1 cellular context compared by ENCODE assay signal in the genomic region with DNA sequence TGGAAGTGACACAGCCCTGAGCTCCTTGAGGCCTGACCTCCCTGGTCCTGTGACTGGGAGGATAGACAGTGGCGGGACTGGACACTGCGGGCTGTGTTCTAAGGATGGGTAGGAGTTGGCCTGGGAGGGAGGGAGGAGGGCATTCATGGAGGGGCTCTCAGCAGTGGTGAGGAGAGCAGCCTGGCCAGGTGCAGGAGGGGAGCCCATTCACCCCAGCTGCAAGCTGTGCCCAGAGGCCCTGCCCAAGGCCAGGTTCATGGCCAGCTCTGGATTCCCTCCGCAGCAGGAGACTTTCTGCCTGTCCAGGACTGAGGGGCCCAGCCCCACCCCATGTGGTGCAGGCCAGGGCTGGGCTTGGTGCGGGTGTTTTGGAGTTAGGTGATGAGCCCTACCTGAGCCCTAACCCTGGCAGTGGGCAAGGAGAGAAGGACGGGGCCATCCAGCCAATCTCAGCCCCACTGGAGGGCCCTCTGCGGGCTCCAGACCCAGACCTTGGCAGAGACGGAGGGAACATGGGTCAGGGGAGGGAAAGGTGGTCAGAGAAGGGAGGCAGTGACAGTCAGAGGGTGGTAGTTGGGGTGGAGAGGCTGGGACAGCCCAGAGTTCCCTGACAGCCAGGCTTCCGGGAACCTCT.
TF ChIP-seq lines count a peak whose summit lies in the region.

No MANE protein-coding gene starts in this region.

TF ChIP-seq in HepG2, 621 proteins besides CTCF, POLR2A, EP300 and RAD21:
- TF ChIP-seq ZSCAN22 (CRISPR knock-in tag; IDR thresholded peaks at IDR 0.05) (0 out of 2 replicates have a peak, but pooled peaks have one; percentile 59), RXRA (CRISPR knock-in tag; IDR thresholded peaks at IDR 0.05) (no peak)
